ENCODE assay signal across 8 cellular contexts in genomic region chr12:121793501-121793835, GRCh38. TPM values are rescaled to one million over a fixed set of nuclear protein-coding genes. Genes with fewer than 3 reads are reported as not detected.
DNase-seq lines count a peak whose midpoint lies in the region; ATAC-seq and TF ChIP-seq lines count a peak whose summit lies in the region.

RHOF (minus strand) TSS chr12:121793688; CDS start chr12:121793633, 55 bp downstream.

- H3K9ac ChIP-seq in HUES64 (ENCODE audit: low read depth, low read length) = peak within 1 kb of the TSS; percentile 67
- peak within 1 kb of the TSS; percentile 91 for H3K9ac ChIP-seq in neuronal stem cell (ENCODE audit: low read depth, low read length, poor library complexity)

- no peak within 1 kb of the TSS for H3K4ac ChIP-seq in neuronal stem cell (ENCODE audit: low read length)

- H3K14ac ChIP-seq in neuronal stem cell (ENCODE audit: low read length) = no peak within 1 kb of the TSS

- no peaks in the 10 kb centered on the region for H3K9me3 Mint-ChIP-seq in CD8-positive, alpha-beta memory T cell
- H3K9me3 Mint-ChIP-seq in activated CD4-positive, alpha-beta memory T cell treated with anti-CD3 and anti-CD28 coated beads for 36 hours = no peaks in the 10 kb centered on the region

- WGBS in HUES64 = under 1% methylated on average over 31 of the region's 31 CpGs
- WGBS in neuronal stem cell (ENCODE audit: extremely low coverage in 2 of 2, insufficient read length in 2 of 2, insufficient replicate concordance in 1 of 2), 2 donors = no CpG with 5 or more reads among the region's 31 CpGs

- intact Hi-C loops in activated CD4-positive, alpha-beta memory T cell treated with anti-CD3 and anti-CD28 coated beads for 36 hours (cut with micrococcal nuclease) = loop anchor here (2.0 to 10.0 kb wide), 6 partner anchors 167 to 1211 kb away; partner anchors contain the start of genes DIABLO, KDM2B, ORAI1 and POP5

- H3K23ac ChIP-seq in neuronal stem cell (ENCODE audit: low read depth, low read length, poor library complexity) = peak within 1 kb of the TSS; percentile 26

- peak within 1 kb of the TSS; percentile 48 for H2AK5ac ChIP-seq in neuronal stem cell (ENCODE audit: low read depth, low read length)

- peaks cover 7% of the 10 kb centered on the region for H3K79me1 ChIP-seq in neuronal stem cell (ENCODE audit: low read depth, low read length)

- peak within 1 kb of the TSS; percentile 95 for H3K4me2 ChIP-seq in neuronal stem cell (ENCODE audit: insufficient read depth, low read length, poor library complexity, severe bottlenecking)

- H3K27ac ChIP-seq in CD8-positive, alpha-beta memory T cell (ENCODE audit: low read depth, low read length) = peak within 1 kb of the TSS; percentile 79
- H3K27ac ChIP-seq in HUES64 (ENCODE audit: low read depth, low read length) (peak within 1 kb of the TSS; percentile 47; the same call in 1 of the 2 replicates), neuronal stem cell (replicated peaks; ENCODE audit: low read length) (no peak within 1 kb of the TSS)

- ATAC-seq in GM19455 (IDR thresholded peaks at IDR 0.05; ENCODE audit: unreplicated experiment) = peak; percentile 19
- ATAC-seq in GM21529 (IDR thresholded peaks at IDR 0.05; ENCODE audit: unreplicated experiment) = no peak

- H3K18ac ChIP-seq in neuronal stem cell (ENCODE audit: low read length) = peak within 1 kb of the TSS; percentile 77

- no peaks in the 10 kb centered on the region for H3K27me3 ChIP-seq in CD8-positive, alpha-beta memory T cell (ENCODE audit: insufficient read depth, low read length, poor library complexity, severe bottlenecking)
- H3K27me3 ChIP-seq in HUES64 (ENCODE audit: insufficient read depth, low read length) (no peaks in the 10 kb centered on the region; the same call in 1 of the 2 replicates), neuronal stem cell (ENCODE audit: control insufficient read depth in 3 of 3, insufficient read depth in 3 of 3, low read depth in 1 of 3, low read length in 3 of 3) (peaks cover 0 to 19% (median 2%) of the 10 kb centered on the region in 3 experiments)

- H3K4me1 Mint-ChIP-seq in CD8-positive, alpha-beta memory T cell = peaks cover 54 to 74% (median 58%) of the 10 kb centered on the region in 3 donors
- H3K4me1 Mint-ChIP-seq in activated CD4-positive, alpha-beta memory T cell treated with anti-CD3 and anti-CD28 coated beads for 36 hours (ENCODE audit: low read depth) = peaks cover 58% of the 10 kb centered on the region

- DNase-seq in CD8-positive, alpha-beta memory T cell = peak in 1 of 5 donors; percentile 60
- DNase-seq in activated CD4-positive, alpha-beta memory T cell treated with anti-CD3 and anti-CD28 coated beads for 36 hours = peak; percentile 83
- no peak for DNase-seq in fibroblast of pulmonary artery (ENCODE audit: low read depth)
- no peak for DNase-seq in neuronal stem cell (ENCODE audit: low spot score)
- DNase-seq in T-helper 9 cell = no peak

- peaks cover 17% of the 10 kb centered on the region for H3K36me3 ChIP-seq in CD8-positive, alpha-beta memory T cell (ENCODE audit: insufficient read depth, low read length)
- H3K36me3 ChIP-seq in HUES64 (ENCODE audit: insufficient read depth, low read length) = peaks cover 13% of the 10 kb centered on the region
- peaks cover 15 to 34% of the 10 kb centered on the region in 2 donors for H3K36me3 ChIP-seq in neuronal stem cell (replicated peaks in 1 of 2; ENCODE audit: control insufficient read depth in 2 of 2, insufficient read depth in 2 of 2, low read length in 2 of 2)

- no peak for TF ChIP-seq CTCF in fibroblast of pulmonary artery (IDR thresholded peaks at IDR 0.05; ENCODE audit: low read length, missing control alignments)

- peaks cover 64% of the 10 kb centered on the region for H3K4me1 ChIP-seq in CD8-positive, alpha-beta memory T cell (ENCODE audit: insufficient read depth, low read length)
- peaks cover 19% of the 10 kb centered on the region for H3K4me1 ChIP-seq in HUES64 (ENCODE audit: insufficient read depth, low read length)
- H3K4me1 ChIP-seq in neuronal stem cell (ENCODE audit: control insufficient read depth in 2 of 2, insufficient read depth in 1 of 2, low read depth in 1 of 2, low read length in 2 of 2) = peaks cover 17 to 22% of the 10 kb centered on the region in 2 donors

- H3K4me3 Mint-ChIP-seq in CD8-positive, alpha-beta memory T cell = peak within 1 kb of the TSS; percentile 88 to 96 (median 89)
- peak within 1 kb of the TSS; percentile 88 for H3K4me3 Mint-ChIP-seq in activated CD4-positive, alpha-beta memory T cell treated with anti-CD3 and anti-CD28 coated beads for 36 hours

- peak within 1 kb of the TSS; percentile 99 for H3K4me3 ChIP-seq in CD8-positive, alpha-beta memory T cell (ENCODE audit: low read length)
- H3K4me3 ChIP-seq in HUES64 (ENCODE audit: low read length) (peak within 1 kb of the TSS; percentile 56), fibroblast of pulmonary artery (replicated peaks; ENCODE audit: low read depth, low read length) (peak within 1 kb of the TSS; percentile 54), neuronal stem cell (ENCODE audit: low read length in 2 of 2) (peak within 1 kb of the TSS in 1 of 2 donors; percentile 82)

- H2AFZ ChIP-seq in neuronal stem cell (ENCODE audit: low read length) = no peak within 1 kb of the TSS

- peak within 1 kb of the TSS; percentile 99 to 100 (median 100) for H3K27ac Mint-ChIP-seq in CD8-positive, alpha-beta memory T cell
- H3K27ac Mint-ChIP-seq in activated CD4-positive, alpha-beta memory T cell treated with anti-CD3 and anti-CD28 coated beads for 36 hours = peak within 1 kb of the TSS; percentile 99

- H4K8ac ChIP-seq in neuronal stem cell (ENCODE audit: low read depth, low read length) = no peak within 1 kb of the TSS

- no peak within 1 kb of the TSS for H2BK12ac ChIP-seq in neuronal stem cell (ENCODE audit: low read length)

- POLR2A ChIA-PET in CD8-positive, alpha-beta memory T cell (lab: Charles Lee) = interaction anchor here (0.7 to 12.2 kb wide), 11 partner anchors 11 to 1501 kb away, joined by 3 to 277 read pairs (median 9); partner anchors contain the start of genes PSMD9, RNU4-2, SETD1B and TMEM120B
- POLR2A ChIA-PET in activated CD4-positive, alpha-beta memory T cell treated with anti-CD3 and anti-CD28 coated beads for 36 hours (lab: Charles Lee) = interaction anchor here (1.0 to 8.2 kb wide), 10 partner anchors 9 to 135 kb away, joined by 3 to 127 read pairs (median 8); partner anchors contain the start of genes PSMD9, SETD1B and TMEM120B

- H3K27me3 Mint-ChIP-seq in CD8-positive, alpha-beta memory T cell = peaks cover 0 to 2% of the 10 kb centered on the region in 2 donors
- no peaks in the 10 kb centered on the region for H3K27me3 Mint-ChIP-seq in activated CD4-positive, alpha-beta memory T cell treated with anti-CD3 and anti-CD28 coated beads for 36 hours

- no peak within 1 kb of the TSS for H4K91ac ChIP-seq in neuronal stem cell (ENCODE audit: low read depth, low read length, poor library complexity)

- H2BK120ac ChIP-seq in neuronal stem cell (ENCODE audit: low read depth, low read length) = no peak within 1 kb of the TSS

- H2BK5ac ChIP-seq in neuronal stem cell (ENCODE audit: low read length) = no peak within 1 kb of the TSS

- H2BK15ac ChIP-seq in neuronal stem cell (ENCODE audit: low read length) = peak within 1 kb of the TSS; percentile 69

- no peaks in the 10 kb centered on the region for H3K9me3 ChIP-seq in CD8-positive, alpha-beta memory T cell (ENCODE audit: low read length)
- no peaks in the 10 kb centered on the region for H3K9me3 ChIP-seq in HUES64 (ENCODE audit: insufficient read depth, low read depth, low read length)
- no peaks in the 10 kb centered on the region for H3K9me3 ChIP-seq in neuronal stem cell (replicated peaks in 1 of 2; ENCODE audit: control insufficient read depth in 2 of 2, insufficient read depth in 1 of 2, low read depth in 1 of 2, low read length in 2 of 2)

- CTCF ChIA-PET in CD8-positive, alpha-beta memory T cell (lab: Charles Lee) = interaction anchor here (0.8 to 44.0 kb wide), 27 partner anchors 7 to 338 kb away, joined by 3 to 1908 read pairs (median 7); partner anchors contain the start of genes CFAP251, PSMD9, RHOF and SETD1B
- CTCF ChIA-PET in activated CD4-positive, alpha-beta memory T cell treated with anti-CD3 and anti-CD28 coated beads for 36 hours (lab: Charles Lee) = interaction anchor here (0.6 to 18.5 kb wide), 31 partner anchors 14 to 558 kb away, joined by 3 to 856 read pairs (median 10); partner anchors contain the start of genes CFAP251, ORAI1, PSMD9 and SETD1B

- peaks cover 0 to 50% (median 8%) of the 10 kb centered on the region in 3 donors for H3K36me3 Mint-ChIP-seq in CD8-positive, alpha-beta memory T cell
- peaks cover 38% of the 10 kb centered on the region for H3K36me3 Mint-ChIP-seq in activated CD4-positive, alpha-beta memory T cell treated with anti-CD3 and anti-CD28 coated beads for 36 hours

RNA-seq across cellular contexts. Expression of gene RHOF, which starts in this region (rescaled TPM):
- total RNA-seq in CD8-positive, alpha-beta memory T cell = 100 to 1,000 TPM; 145 to 152 TPM
- polyA plus RNA-seq in CD8-positive, alpha-beta memory T cell = 139 TPM
- polyA plus RNA-seq in HUES64 (2013, experiment 1 of 2) = 15.1 TPM
- polyA plus RNA-seq in HUES64 (2013, experiment 2 of 2) = 15.5 TPM
- total RNA-seq in activated CD4-positive, alpha-beta memory T cell treated with anti-CD3 and anti-CD28 coated beads for 36 hours = 100 to 1,000 TPM; 136 to 141 TPM
- polyA plus RNA-seq in neuronal stem cell (2013, experiment 1 of 2) = 16.5 TPM
- polyA plus RNA-seq in neuronal stem cell (2013, experiment 2 of 2) = 15.5 TPM
